ENCODE assay signal across 20 cellular contexts in the genomic region with DNA sequence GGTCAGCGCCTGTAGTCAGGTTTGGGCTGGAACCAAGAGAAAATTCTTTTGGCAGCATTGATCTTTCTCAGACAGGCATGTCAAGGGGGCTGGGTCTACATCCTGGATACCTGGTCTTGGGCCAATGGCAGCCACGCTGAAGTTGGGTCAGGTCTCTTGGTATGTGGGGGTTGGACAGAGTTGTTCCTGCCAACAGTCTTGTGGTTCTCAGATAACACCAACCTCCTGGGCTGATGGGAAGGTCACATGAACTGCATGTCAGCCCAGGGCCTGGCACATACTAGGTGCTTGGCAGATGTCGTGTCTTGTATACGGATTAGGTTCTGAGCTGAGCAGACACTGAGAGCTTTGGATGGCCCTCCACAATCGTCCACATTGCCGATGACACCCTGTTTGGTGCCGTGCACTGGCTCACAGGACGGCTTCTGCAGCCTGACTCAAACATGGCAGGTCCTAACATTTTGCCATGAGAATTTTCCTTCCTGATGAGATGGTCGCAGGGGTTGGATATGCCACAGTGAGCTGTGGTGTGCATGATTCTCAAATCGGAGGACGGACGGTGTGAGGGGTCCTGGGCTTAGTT. TPM values are rescaled to one million over a fixed set of nuclear protein-coding genes. Genes with fewer than 3 reads are reported as not detected.
DNase-seq lines count a peak whose midpoint lies in the region; ATAC-seq, FAIRE-seq and TF ChIP-seq lines count a peak whose summit lies in the region.
"Had no signal": no experiment of that assay in that cellular context is flagged by ENCODE, and none has a peak within 500 bp of the region (broad histone marks: within the 10 kb centered on the region; RNA-seq: fewer than 3 reads in every experiment).

No MANE protein-coding gene starts in this region.

- DNase-seq in AG10803 (ENCODE audit: low read depth) = peak; percentile 82
- DNase-seq in NCI-H226 = peak; percentile 82
- no peak for DNase-seq in pancreas
- DNase-seq in NCI-H146 treated with DMSO at 0.1 percent for 48 hours (lab: John Stamatoyannopoulos, UW; ENCODE audit: unreplicated experiment) = no peak
- DNase-seq in activated CD4-positive, alpha-beta T cell treated with anti-CD3 and anti-CD28 coated beads for 1 hour = no peak
- no peak for DNase-seq in activated CD4-positive, alpha-beta T cell treated with anti-CD3 and anti-CD28 coated beads, Interleukin-2, amount 50 U/mL, for 4 hours
- DNase-seq: activated CD4-positive, alpha-beta T cell treated with anti-CD3 and anti-CD28 coated beads for 48 hours; activated T-cell treated with anti-CD3 and anti-CD28 coated beads for 4 hours; Caco-2; caudate nucleus; effector memory CD4-positive, alpha-beta T cell; GDM1; mesenchymal stem cell; NCI-H1105 treated with DMSO at 0.1 percent for 48 hours; NCI-H2227 treated with DMSO at 0.1 percent for 48 hours; stimulated activated CD4-positive, alpha-beta T cell treated with anti-CD3 and anti-CD28 coated beads, Interleukin-4, amount 100 ng/mL, for 4 hours; transverse colon had no signal

- H3K27me3 ChIP-seq in esophagus (ENCODE audit: control insufficient read depth in 1 of 2, insufficient read depth in 2 of 2, low read length in 2 of 2) (no peaks in the 10 kb centered on the region), pancreas (no peaks in the 10 kb centered on the region)
- H3K27me3 ChIP-seq: transverse colon had no signal

- H3K4me1 ChIP-seq in esophagus (ENCODE audit: control insufficient read depth in 2 of 2, insufficient read depth in 2 of 2, low read length in 1 of 2) (peaks cover 2 to 14% of the 10 kb centered on the region in 2 donors), pancreas (no peaks in the 10 kb centered on the region)
- H3K4me1 ChIP-seq: Caco-2 had no signal

- no peak for TF ChIP-seq CTCF in AG10803 (conservative IDR thresholded peaks at IDR 0.05; ENCODE audit: low read length)
- no peak for TF ChIP-seq CTCF in pancreas (IDR thresholded peaks at IDR 0.05)

- H3K9me3 ChIP-seq in esophagus (ENCODE audit: control insufficient read depth in 2 of 2, insufficient read depth in 1 of 2, low read depth in 1 of 2, low read length in 1 of 2) (no peaks in the 10 kb centered on the region), pancreas (no peaks in the 10 kb centered on the region)
- H3K9me3 ChIP-seq: Caco-2, transverse colon had no signal

- no peak for FAIRE-seq in pancreas (lab: Jason Lieb, UNC)
- FAIRE-seq: K562 had no signal

- H3K27ac ChIP-seq in esophagus (ENCODE audit: low read depth in 2 of 2, low read length in 1 of 2) (peak overlapping the region; percentile 38 to 59), pancreas (no peak overlapping the region)
- H3K27ac ChIP-seq: transverse colon had no signal

- WGBS in esophagus, 2 donors = 69 to 73% methylated on average over 12 of the region's 12 CpGs
- WGBS in pancreas, 2 donors = 64 to 67% methylated on average over 12 of the region's 12 CpGs

- ATAC-seq in pancreas (peak in 3 of 4 donors; percentile 9 to 43 (median 39)), HG03139 (IDR thresholded peaks at IDR 0.05; ENCODE audit: unreplicated experiment) (no peak)
- ATAC-seq: K562 had no signal

- intact Hi-C loops in pancreas (cut with DNase I) = no loop called here

- H3K36me3 ChIP-seq in esophagus (ENCODE audit: control insufficient read depth in 2 of 2, insufficient read depth in 2 of 2, low read length in 1 of 2) (peaks cover 0 to 17% of the 10 kb centered on the region in 2 donors), pancreas (no peaks in the 10 kb centered on the region)
- H3K36me3 ChIP-seq: transverse colon had no signal

- H3K4me3 ChIP-seq in AG10803 (ENCODE audit: low read length) = no peak overlapping the region
- no peak overlapping the region for H3K4me3 ChIP-seq in esophagus (ENCODE audit: low read depth in 1 of 2, low read length in 2 of 2)
- no peak overlapping the region for H3K4me3 ChIP-seq in pancreas
- H3K4me3 ChIP-seq: K562, transverse colon had no signal

RNA-seq across cellular contexts. Expression of a gene that starts 42.0 kb away (rescaled TPM):
- polyA plus RNA-seq in esophagus = 10 to 100 TPM; 18.8 to 50.3 TPM
- total RNA-seq in pancreas = 100 to 1,000 TPM in 1 of 6 donors, 10 to 100 TPM in 5; 12.0 to 114 (median 44.5) TPM
- polyA plus RNA-seq in pancreas = 10 to 100 TPM; 12.0 to 14.8 TPM
- polyA plus RNA-seq: K562 had no signal

Comparison
In these comparisons a context has a peak if more than half of its experiments do, and no peak if none do; other contexts are left out.
1. DNase-seq: peak in AG10803 (single experiment) and NCI-H226 (single experiment); none in pancreas (0 of 6), NCI-H146 treated with DMSO at 0.1 percent for 48 hours (single experiment), activated CD4-positive, alpha-beta T cell treated with anti-CD3 and anti-CD28 coated beads for 1 hour (single experiment) and activated CD4-positive, alpha-beta T cell treated with anti-CD3 and anti-CD28 coated beads, Interleukin-2, amount 50 U/mL, for 4 hours (0 of 2).
2. H3K27ac ChIP-seq: peak in esophagus (2 of 2); none in pancreas (0 of 4).